Comparison of ENCODE assay signal across 26 cellular contexts in the genomic region with DNA sequence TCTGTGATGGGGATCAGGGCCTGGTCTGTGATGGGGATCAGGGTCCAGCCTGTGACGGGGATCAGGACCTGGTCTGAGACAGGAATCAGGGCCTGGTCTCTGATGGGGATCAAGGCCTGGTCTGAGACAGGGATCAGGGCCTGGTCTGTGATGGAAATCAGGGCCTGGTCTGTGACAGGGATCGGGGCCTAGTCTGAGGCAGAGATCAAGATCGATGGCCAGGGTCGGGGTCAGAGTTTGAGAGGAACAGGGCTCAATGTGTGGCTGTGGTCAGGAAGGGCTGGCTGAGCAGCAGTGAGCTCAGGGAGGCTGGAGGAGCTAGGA. TPM values are rescaled to one million over a fixed set of nuclear protein-coding genes. Genes with fewer than 3 reads are reported as not detected.
A peak's percentile ranks its signal among the peaks of the same experiment; 100 is the strongest.
DNase-seq lines count a peak whose midpoint lies in the region; ATAC-seq and TF ChIP-seq lines count a peak whose summit lies in the region.
"Had no signal": no experiment of that assay in that cellular context is flagged by ENCODE, and none has a peak within 500 bp of the region (broad histone marks: within the 10 kb centered on the region; RNA-seq: fewer than 3 reads in every experiment).

No MANE protein-coding gene starts in this region.

- H3K36me3 ChIP-seq in heart right ventricle (no peaks in the 10 kb centered on the region), NT2/D1 (ENCODE audit: insufficient read depth, insufficient read length, low read length) (no peaks in the 10 kb centered on the region), neuronal stem cell (replicated peaks in 1 of 2; ENCODE audit: control insufficient read depth in 2 of 2, insufficient read depth in 2 of 2, low read length in 2 of 2) (no peaks in the 10 kb centered on the region)
- H3K36me3 ChIP-seq: MG63, Peyer's patch had no signal

- H3K4me1 ChIP-seq in right cardiac atrium (ENCODE audit: control insufficient read depth, insufficient read depth, low read length) (no peaks in the 10 kb centered on the region), heart right ventricle (peaks cover 0 to 4% (median 0%) of the 10 kb centered on the region in 9 donors), NT2/D1 (ENCODE audit: insufficient read depth, insufficient read length) (peaks cover 47% of the 10 kb centered on the region), neuronal stem cell (ENCODE audit: control insufficient read depth in 2 of 2, insufficient read depth in 1 of 2, low read depth in 1 of 2, low read length in 2 of 2) (peaks cover 14 to 21% of the 10 kb centered on the region in 2 donors)
- H3K4me1 ChIP-seq: Caco-2, Peyer's patch had no signal

- H3K23ac ChIP-seq in neuronal stem cell (ENCODE audit: low read depth, low read length, poor library complexity), result no peak overlapping the region

- H3K27me3 ChIP-seq in right cardiac atrium (ENCODE audit: control insufficient read depth, insufficient read depth) (no peaks in the 10 kb centered on the region), heart right ventricle (peaks cover 4 to 39% (median 33%) of the 10 kb centered on the region in 7 donors), NT2/D1 (ENCODE audit: insufficient read depth, insufficient read length) (peaks cover 2% of the 10 kb centered on the region), neuronal stem cell (ENCODE audit: control insufficient read depth in 3 of 3, insufficient read depth in 3 of 3, low read depth in 1 of 3, low read length in 3 of 3) (peaks cover 0 to 66% (median 12%) of the 10 kb centered on the region in 3 experiments)
- H3K27me3 ChIP-seq: Peyer's patch had no signal

- H3K27ac Mint-ChIP-seq in brain, result peak overlapping the region in 4 of 5 experiments; percentile 47 to 85 (median 76)
- H3K27ac Mint-ChIP-seq: CD8-positive, alpha-beta T cell had no signal

- H3K4me2 ChIP-seq in neuronal stem cell (ENCODE audit: insufficient read depth, low read length, poor library complexity, severe bottlenecking), result no peak overlapping the region
- H3K4me2 ChIP-seq: SK-N-SH had no signal

- no peak overlapping the region for H2AK5ac ChIP-seq in neuronal stem cell (ENCODE audit: low read depth, low read length)

- H3K4ac ChIP-seq in neuronal stem cell (ENCODE audit: low read length), result peak overlapping the region; percentile 6

- peak; percentile 2 to 39 (median 22) for DNase-seq in right cardiac atrium
- no peak for DNase-seq in heart right ventricle
- DNase-seq in NT2/D1 (ENCODE audit: low read depth, low spot score), result no peak
- no peak for DNase-seq in neuronal stem cell (ENCODE audit: low spot score)
- DNase-seq in SHP77 (lab: John Stamatoyannopoulos, UW), result no peak
- no peak for DNase-seq in DMS 273 treated with DMSO at 0.1 percent for 48 hours (lab: John Stamatoyannopoulos, UW)
- DNase-seq: Caco-2; CD8-positive, alpha-beta T cell; DMS79; EL; GDM1; IMR-90; KG1; MG63; NCI-H1105 treated with DMSO at 0.1 percent for 48 hours; NCI-H2029; NCI-H446; NCI-H524 treated with DMSO at 0.1 percent for 48 hours; NCI-H774; Peyer's patch; SK-N-SH; SW 1271 had no signal

- H2BK12ac ChIP-seq in neuronal stem cell (ENCODE audit: low read length), result no peak overlapping the region

- H4K8ac ChIP-seq in neuronal stem cell (ENCODE audit: low read depth, low read length), result no peak overlapping the region

- no peak overlapping the region for H3K4me3 ChIP-seq in right cardiac atrium (ENCODE audit: low read length)
- no peak overlapping the region for H3K4me3 ChIP-seq in heart right ventricle
- no peak overlapping the region for H3K4me3 ChIP-seq in NT2/D1 (ENCODE audit: insufficient read length, low read depth)
- H3K4me3 ChIP-seq in neuronal stem cell (ENCODE audit: low read length in 2 of 2), result no peak overlapping the region
- H3K4me3 ChIP-seq: GM12878, MG63, Peyer's patch had no signal

- 90% methylated on average over 4 of the region's 4 CpGs for WGBS in right cardiac atrium
- 84 to 86% methylated on average over 4 of the region's 4 CpGs for WGBS in heart right ventricle, 2 donors
- WGBS in neuronal stem cell (ENCODE audit: extremely low coverage in 2 of 2, insufficient read length in 2 of 2, insufficient replicate concordance in 1 of 2), 2 donors, result no CpG with 5 or more reads among the region's 4 CpGs

- H2BK5ac ChIP-seq in neuronal stem cell (ENCODE audit: low read length), result peak overlapping the region; percentile 22

- H4K91ac ChIP-seq in neuronal stem cell (ENCODE audit: low read depth, low read length, poor library complexity), result peak overlapping the region; percentile 22

- TF ChIP-seq CTCF in heart right ventricle (IDR thresholded peaks at IDR 0.05), result no peak
- no peak for TF ChIP-seq CTCF in brain (conservative IDR thresholded peaks at IDR 0.05)

- no peak overlapping the region for H2BK120ac ChIP-seq in neuronal stem cell (ENCODE audit: low read depth, low read length)

- no peaks in the 10 kb centered on the region for H3K36me3 Mint-ChIP-seq in brain
- H3K36me3 Mint-ChIP-seq: CD8-positive, alpha-beta T cell had no signal

- H3K4me3 Mint-ChIP-seq in brain, result no peak overlapping the region
- H3K4me3 Mint-ChIP-seq: CD8-positive, alpha-beta T cell had no signal

- H3K79me1 ChIP-seq in neuronal stem cell (ENCODE audit: low read depth, low read length), result peaks cover 2% of the 10 kb centered on the region

- ATAC-seq in right cardiac atrium (no peak), heart right ventricle (no peak), HG03135 (IDR thresholded peaks at IDR 0.05; ENCODE audit: unreplicated experiment) (no peak)
- ATAC-seq: CD8-positive, alpha-beta T cell; GM12878 had no signal

- intact Hi-C loops in right cardiac atrium (cut with DNase I), result no loop called here
- intact Hi-C loops in heart right ventricle (cut with DNase I), result loop anchor here in 2 of 10 donors (5.0 to 10.0 kb wide), 2 partner anchors 125 to 1118 kb away; no protein-coding TSS in a partner anchor

- H3K14ac ChIP-seq in neuronal stem cell (ENCODE audit: low read length), result peak overlapping the region; percentile 76

- H3K4me1 Mint-ChIP-seq in brain, result peaks cover 28% of the 10 kb centered on the region

- H2BK15ac ChIP-seq in neuronal stem cell (ENCODE audit: low read length), result peak overlapping the region; percentile 34

- peaks cover 0 to 6% (median 2%) of the 10 kb centered on the region in 5 experiments for H3K9me3 Mint-ChIP-seq in brain
- H3K9me3 Mint-ChIP-seq: CD8-positive, alpha-beta T cell had no signal

- no peaks in the 10 kb centered on the region for H3K9me3 ChIP-seq in right cardiac atrium (ENCODE audit: control insufficient read depth, low read length)
- H3K9me3 ChIP-seq in heart right ventricle, result no peaks in the 10 kb centered on the region
- H3K9me3 ChIP-seq in NT2/D1 (ENCODE audit: insufficient read depth, low read length), result no peaks in the 10 kb centered on the region
- H3K9me3 ChIP-seq in neuronal stem cell (replicated peaks in 1 of 2; ENCODE audit: control insufficient read depth in 2 of 2, insufficient read depth in 1 of 2, low read depth in 1 of 2, low read length in 2 of 2), result no peaks in the 10 kb centered on the region
- H3K9me3 ChIP-seq: Caco-2, MG63, Peyer's patch, SK-N-SH had no signal

- H3K27ac ChIP-seq in right cardiac atrium (ENCODE audit: low read length) (no peak overlapping the region), heart right ventricle (no peak overlapping the region), neuronal stem cell (replicated peaks; ENCODE audit: low read length) (no peak overlapping the region)
- H3K27ac ChIP-seq: C4-2B, Peyer's patch had no signal

- H3K27me3 Mint-ChIP-seq in brain, result peaks cover 3% of the 10 kb centered on the region

- peak overlapping the region; percentile 6 for H3K9ac ChIP-seq in NT2/D1 (ENCODE audit: insufficient read length, low read depth)
- no peak overlapping the region for H3K9ac ChIP-seq in neuronal stem cell (ENCODE audit: low read depth, low read length, poor library complexity)
- H3K9ac ChIP-seq: SK-N-SH had no signal

- peak overlapping the region; percentile 40 for H3K18ac ChIP-seq in neuronal stem cell (ENCODE audit: low read length)

- H2AFZ ChIP-seq in neuronal stem cell (ENCODE audit: low read length), result no peak overlapping the region

RNA-seq across cellular contexts. Expression of a gene that starts 33.8 kb away (rescaled TPM):
- total RNA-seq in right cardiac atrium (10 to 100 TPM; 18.5 to 25.5 (median 20.9) TPM), heart right ventricle (10 to 100 TPM; 12.7 to 24.3 (median 15.4) TPM)
- polyA plus RNA-seq in right cardiac atrium (16.5 TPM), heart right ventricle (10 to 100 TPM in 1 of 2 donors, 1 to 10 TPM in 1; 9.7 to 26.4 TPM), brain (ENCODE audit: insufficient read depth, low read depth, low replicate concordance) (36.6 TPM)
- polyA plus RNA-seq in neuronal stem cell (2013, experiment 1 of 2), result 23.6 TPM
- polyA plus RNA-seq in neuronal stem cell (2013, experiment 2 of 2), result 22.7 TPM

RNA-seq across cellular contexts. Expression of a gene that starts 52.4 kb away (rescaled TPM):
- total RNA-seq in right cardiac atrium (not detected), heart right ventricle (not detected)
- polyA plus RNA-seq in right cardiac atrium (not detected), heart right ventricle (not detected), brain (ENCODE audit: insufficient read depth, low read depth, low replicate concordance) (1.6 TPM)
- not detected for polyA plus RNA-seq in neuronal stem cell (2013, experiment 1 of 2)
- not detected for polyA plus RNA-seq in neuronal stem cell (2013, experiment 2 of 2)
- total RNA-seq: GM12878, IMR-90, Peyer's patch had no signal
- polyA plus RNA-seq: GM12878, IMR-90, SK-N-SH had no signal

RNA-seq across cellular contexts. Expression of a gene that starts 57.4 kb away (rescaled TPM):
- total RNA-seq in right cardiac atrium (10 to 100 TPM; 31.4 to 45.3 (median 37.8) TPM), heart right ventricle (10 to 100 TPM; 32.0 to 55.1 (median 41.1) TPM)
- polyA plus RNA-seq in right cardiac atrium (19.4 TPM), heart right ventricle (10 to 100 TPM; 15.6 to 16.5 TPM), brain (ENCODE audit: insufficient read depth, low read depth, low replicate concordance) (20.6 TPM)
- polyA plus RNA-seq in neuronal stem cell (2013, experiment 1 of 2), result 4.9 TPM
- 5.0 TPM for polyA plus RNA-seq in neuronal stem cell (2013, experiment 2 of 2)

Comparison
In these comparisons a context has a peak if more than half of its experiments do, and no peak if none do; other contexts are left out.
1. DNase-seq: peak in right cardiac atrium (3 of 3); none in heart right ventricle (0 of 2), NT2/D1 (single experiment), neuronal stem cell (single experiment), SHP77 (0 of 2) and DMS 273 treated with DMSO at 0.1 percent for 48 hours (single experiment).